2 cellular contexts compared by ENCODE assay signal in genomic region chr17:43558805-43559160, GRCh38.
TF ChIP-seq lines count a peak whose summit lies in the region.

No MANE protein-coding gene starts in this region.

TF ChIP-seq in IMR-90, 13 proteins besides CTCF, POLR2A, EP300 and RAD21:
- no peak for TF ChIP-seq CEBPB (IDR thresholded peaks at IDR 0.05; ENCODE audit: low read depth, low read length)
- no peak for TF ChIP-seq CHD1 (IDR thresholded peaks at IDR 0.05; ENCODE audit: low read depth, low read length)
- no peak for TF ChIP-seq MAZ (IDR thresholded peaks at IDR 0.05; ENCODE audit: borderline replicate concordance, low read depth, low read length)
- no peak for TF ChIP-seq MXI1 (IDR thresholded peaks at IDR 0.05; ENCODE audit: borderline replicate concordance, low read depth, low read length)
- TF ChIP-seq RCOR1 (IDR thresholded peaks at IDR 0.05; ENCODE audit: insufficient replicate concordance, low read length): no peak
- TF ChIP-seq RFX5 (IDR thresholded peaks at IDR 0.05; ENCODE audit: low read depth, low read length): no peak
- no peak for TF ChIP-seq USF2 (IDR thresholded peaks at IDR 0.05; ENCODE audit: low read depth, low read length)
- no peak for TF ChIP-seq SMC3 (IDR thresholded peaks at IDR 0.05; ENCODE audit: low read depth, low read length)
- no peak for TF ChIP-seq FOS (IDR thresholded peaks at IDR 0.05; ENCODE audit: low read depth, low read length)
- TF ChIP-seq BHLHE40 (IDR thresholded peaks at IDR 0.05; ENCODE audit: low read depth, low read length): no peak
- TF ChIP-seq ELK1 (IDR thresholded peaks at IDR 0.05; ENCODE audit: borderline replicate concordance, low read depth, low read length): no peak
- TF ChIP-seq MAFK (IDR thresholded peaks at IDR 0.05; ENCODE audit: low read depth, low read length): no peak
- no peak for TF ChIP-seq NFE2L2 (IDR thresholded peaks at IDR 0.05; ENCODE audit: low read depth, low read length)

TF ChIP-seq in H1, 55 proteins besides CTCF, POLR2A, EP300 and RAD21:
- no peak for TF ChIP-seq RXRA (IDR thresholded peaks at IDR 0.05; ENCODE audit: insufficient read depth, low read depth, low read length)
